Comparison of ENCODE assay signal across 13 cellular contexts in genomic region chr18:11178951-11179549, GRCh38. TPM values are rescaled to one million over a fixed set of nuclear protein-coding genes. Genes with fewer than 3 reads are reported as not detected.
DNase-seq lines count a peak whose midpoint lies in the region; ATAC-seq, FAIRE-seq and TF ChIP-seq lines count a peak whose summit lies in the region.
"Had no signal": no experiment of that assay in that cellular context is flagged by ENCODE, and none has a peak within 500 bp of the region (broad histone marks: within the 10 kb centered on the region; RNA-seq: fewer than 3 reads in every experiment).

No MANE protein-coding gene starts in this region.

- H3K4me1 ChIP-seq in ascending aorta (peaks cover 3 to 39% of the 10 kb centered on the region in 2 donors), thymus (ENCODE audit: control insufficient read depth, insufficient read depth, low read length) (no peaks in the 10 kb centered on the region), small intestine (ENCODE audit: control insufficient read depth in 2 of 2, insufficient read depth in 1 of 2, low read depth in 1 of 2, low read length in 1 of 2) (no peaks in the 10 kb centered on the region)
- H3K4me1 ChIP-seq: Caco-2 had no signal

- H3K9me3 ChIP-seq in ascending aorta (no peaks in the 10 kb centered on the region), thymus (ENCODE audit: control insufficient read depth) (no peaks in the 10 kb centered on the region), small intestine (ENCODE audit: control insufficient read depth, low read depth) (no peaks in the 10 kb centered on the region)
- H3K9me3 ChIP-seq: Caco-2 had no signal

- DNase-seq in HuH-7 (ENCODE audit: low spot score): peak; percentile 68
- peak; percentile 71 to 92 for DNase-seq in ascending aorta (ENCODE audit: low spot score in 2 of 2)
- peak; percentile 53 for DNase-seq in left ventricle myocardium superior
- DNase-seq in activated T-helper 1 cell treated with anti-CD3 and anti-CD28 coated beads, Interleukin-12 subunit alpha, Interleukin-12 subunit beta, Interleukin-2, Interleukin-4 antibody, amounts not matched to agents 30 ng/mL and 10 ng/mL and 1 ng/mL, durations not matched to agents 14 hours and 24 hours and 36 hours (ENCODE audit: low spot score): no peak
- no peak for DNase-seq in small intestine
- DNase-seq in activated naive CD4-positive, alpha-beta T cell treated with Interleukin-2 at 50 U/mL for 16 hours: no peak
- DNase-seq: Caco-2, foreskin melanocyte, NCI-H1694 treated with DMSO at 0.1 percent for 48 hours, NCI-H82 had no signal

- no peak overlapping the region for H3K4me3 ChIP-seq in ascending aorta
- H3K4me3 ChIP-seq in thymus (ENCODE audit: low read length): no peak overlapping the region
- H3K4me3 ChIP-seq in small intestine (ENCODE audit: low read depth in 1 of 2, low read length in 2 of 2): no peak overlapping the region
- H3K4me3 ChIP-seq: cardiac muscle cell had no signal

- no peak for FAIRE-seq in small intestine (lab: Jason Lieb, UNC)

- H3K27ac Mint-ChIP-seq in activated T-helper 1 cell treated with anti-CD3 and anti-CD28 coated beads, Interleukin-12 subunit alpha, Interleukin-12 subunit beta, Interleukin-2, Interleukin-4 antibody, amounts not matched to agents 30 ng/mL and 10 ng/mL and 1 ng/mL, durations not matched to agents 14 hours and 24 hours and 36 hours: no peak overlapping the region

- no peaks in the 10 kb centered on the region for H3K36me3 Mint-ChIP-seq in activated T-helper 1 cell treated with anti-CD3 and anti-CD28 coated beads, Interleukin-12 subunit alpha, Interleukin-12 subunit beta, Interleukin-2, Interleukin-4 antibody, amounts not matched to agents 30 ng/mL and 10 ng/mL and 1 ng/mL, durations not matched to agents 14 hours and 24 hours and 36 hours (ENCODE audit: low read depth)

- H3K27ac ChIP-seq in ascending aorta (peak overlapping the region; percentile 82 to 90), thymus (ENCODE audit: low read depth) (peak overlapping the region; percentile 65), small intestine (ENCODE audit: low read depth in 1 of 2, low read length in 1 of 2) (no peak overlapping the region)
- H3K27ac ChIP-seq: cardiac muscle cell had no signal

- intact Hi-C loops in ascending aorta (cut with DNase I): loop anchor here (2.0 to 10.0 kb wide), 2 partner anchors 30 to 724 kb away; partner anchors contain the start of genes APCDD1 and PIEZO2
- intact Hi-C loops in left ventricle myocardium superior (cut with micrococcal nuclease): no loop called here
- intact Hi-C loops in activated T-helper 1 cell treated with anti-CD3 and anti-CD28 coated beads, Interleukin-12 subunit alpha, Interleukin-12 subunit beta, Interleukin-2, Interleukin-4 antibody, amounts not matched to agents 30 ng/mL and 10 ng/mL and 1 ng/mL, durations not matched to agents 14 hours and 24 hours and 36 hours (cut with micrococcal nuclease): no loop called here

- 86% methylated on average over 14 of the region's 14 CpGs for WGBS in thymus
- 76 to 80% (median 78%) methylated on average over 14 of the region's 14 CpGs for WGBS in small intestine, 3 donors

- no peak for TF ChIP-seq CTCF in ascending aorta (IDR thresholded peaks at IDR 0.05)

- ATAC-seq in left ventricle myocardium superior: peak; percentile 90
- no peak for ATAC-seq in HG03378 (IDR thresholded peaks at IDR 0.05; ENCODE audit: unreplicated experiment)

- H3K36me3 ChIP-seq in ascending aorta (no peaks in the 10 kb centered on the region), thymus (ENCODE audit: control insufficient read depth, insufficient read depth) (no peaks in the 10 kb centered on the region), small intestine (ENCODE audit: control insufficient read depth in 2 of 2, insufficient read depth in 2 of 2, low read length in 2 of 2) (no peaks in the 10 kb centered on the region)
- H3K36me3 ChIP-seq: cardiac muscle cell had no signal

- H3K27me3 Mint-ChIP-seq in activated T-helper 1 cell treated with anti-CD3 and anti-CD28 coated beads, Interleukin-12 subunit alpha, Interleukin-12 subunit beta, Interleukin-2, Interleukin-4 antibody, amounts not matched to agents 30 ng/mL and 10 ng/mL and 1 ng/mL, durations not matched to agents 14 hours and 24 hours and 36 hours (ENCODE audit: insufficient read depth): no peaks in the 10 kb centered on the region

- peaks cover 7% of the 10 kb centered on the region for H3K9me3 Mint-ChIP-seq in activated T-helper 1 cell treated with anti-CD3 and anti-CD28 coated beads, Interleukin-12 subunit alpha, Interleukin-12 subunit beta, Interleukin-2, Interleukin-4 antibody, amounts not matched to agents 30 ng/mL and 10 ng/mL and 1 ng/mL, durations not matched to agents 14 hours and 24 hours and 36 hours

- no peaks in the 10 kb centered on the region for H3K4me1 Mint-ChIP-seq in activated T-helper 1 cell treated with anti-CD3 and anti-CD28 coated beads, Interleukin-12 subunit alpha, Interleukin-12 subunit beta, Interleukin-2, Interleukin-4 antibody, amounts not matched to agents 30 ng/mL and 10 ng/mL and 1 ng/mL, durations not matched to agents 14 hours and 24 hours and 36 hours (ENCODE audit: low read depth)

- no peak overlapping the region for H3K4me3 Mint-ChIP-seq in activated T-helper 1 cell treated with anti-CD3 and anti-CD28 coated beads, Interleukin-12 subunit alpha, Interleukin-12 subunit beta, Interleukin-2, Interleukin-4 antibody, amounts not matched to agents 30 ng/mL and 10 ng/mL and 1 ng/mL, durations not matched to agents 14 hours and 24 hours and 36 hours

- no peaks in the 10 kb centered on the region for H3K27me3 ChIP-seq in ascending aorta
- H3K27me3 ChIP-seq in thymus (ENCODE audit: control insufficient read depth, insufficient read depth): no peaks in the 10 kb centered on the region
- no peaks in the 10 kb centered on the region for H3K27me3 ChIP-seq in small intestine (ENCODE audit: control insufficient read depth in 2 of 2, insufficient read depth in 2 of 2, low read length in 2 of 2)
- H3K27me3 ChIP-seq: cardiac muscle cell had no signal

RNA-seq across cellular contexts. Expression of gene PIEZO2, which starts 29.7 kb away (rescaled TPM):
- total RNA-seq in ascending aorta (3.1 TPM), left ventricle myocardium superior (1.1 TPM)
- polyA plus RNA-seq in thymus (1.5 TPM), small intestine (1 to 10 TPM in 1 of 3 donors, under 1 TPM in 1, not detected in 1; 0.81 to 1.8 TPM)
- total RNA-seq in activated T-helper 1 cell treated with anti-CD3 and anti-CD28 coated beads, Interleukin-12 subunit alpha, Interleukin-12 subunit beta, Interleukin-2, Interleukin-4 antibody, amounts not matched to agents 30 ng/mL and 10 ng/mL and 1 ng/mL, durations not matched to agents 14 hours and 24 hours and 36 hours: not detected in 2 replicates

Comparison
In these comparisons a context has a peak if more than half of its experiments do, and no peak if none do; other contexts are left out.
1. DNase-seq: peak in HuH-7 (single experiment), ascending aorta (2 of 2) and left ventricle myocardium superior (single experiment); none in activated T-helper 1 cell treated with anti-CD3 and anti-CD28 coated beads, Interleukin-12 subunit alpha, Interleukin-12 subunit beta, Interleukin-2, Interleukin-4 antibody, amounts not matched to agents 30 ng/mL and 10 ng/mL and 1 ng/mL, durations not matched to agents 14 hours and 24 hours and 36 hours (single experiment), small intestine (single experiment) and activated naive CD4-positive, alpha-beta T cell treated with Interleukin-2 at 50 U/mL for 16 hours (single experiment).
2. H3K27ac ChIP-seq: peak in ascending aorta (2 of 2) and thymus (single experiment); none in small intestine (0 of 2).